16 cellular contexts compared by ENCODE assay signal in genomic region chr4:137909910-137910309, GRCh38.
DNase-seq lines count a peak whose midpoint lies in the region; ATAC-seq and TF ChIP-seq lines count a peak whose summit lies in the region.
"Had no signal": no experiment of that assay in that cellular context is flagged by ENCODE, and none has a peak within 500 bp of the region (broad histone marks: within the 10 kb centered on the region; RNA-seq: fewer than 3 reads in every experiment).

No MANE protein-coding gene starts in this region.

- POLR2A ChIA-PET in HEK293T (lab: Yijun Ruan, JAX) = interaction anchor here (0.8 kb wide), 1 partner anchor 13 kb away, joined by 4 read pairs; no protein-coding TSS in a partner anchor

- H3K4me1 ChIP-seq in ascending aorta = no peaks in the 10 kb centered on the region
- H3K4me1 ChIP-seq: heart left ventricle had no signal

- CTCF ChIA-PET in HEK293T (lab: Yijun Ruan, JAX) = no interaction called here

- no peak overlapping the region for H3K4me3 ChIP-seq in ascending aorta
- H3K4me3 ChIP-seq: heart left ventricle had no signal

- H3K4me3 Mint-ChIP-seq in activated T-helper 1 cell treated with anti-CD3 and anti-CD28 coated beads, Interleukin-12 subunit alpha, Interleukin-12 subunit beta, Interleukin-2, Interleukin-4 antibody, amounts not matched to agents 30 ng/mL and 10 ng/mL and 1 ng/mL, durations not matched to agents 14 hours and 24 hours and 36 hours = no peak overlapping the region
- H3K4me3 Mint-ChIP-seq: CD4-positive, alpha-beta memory T cell had no signal

- H3K36me3 Mint-ChIP-seq in activated T-helper 1 cell treated with anti-CD3 and anti-CD28 coated beads, Interleukin-12 subunit alpha, Interleukin-12 subunit beta, Interleukin-2, Interleukin-4 antibody, amounts not matched to agents 30 ng/mL and 10 ng/mL and 1 ng/mL, durations not matched to agents 14 hours and 24 hours and 36 hours (ENCODE audit: low read depth) = no peaks in the 10 kb centered on the region
- H3K36me3 Mint-ChIP-seq: CD4-positive, alpha-beta memory T cell had no signal

- peak; percentile 76 for DNase-seq in COR-L47 (lab: John Stamatoyannopoulos, UW)
- peak; percentile 48 for DNase-seq in HEK293T (ENCODE audit: extremely low spot score)
- DNase-seq in SHP77 treated with DMSO at 0.1 percent for 48 hours (lab: John Stamatoyannopoulos, UW) = peak; percentile 9
- peak; percentile 10 for DNase-seq in iPS-NIHi7 (ENCODE audit: extremely low spot score)
- no peak for DNase-seq in activated T-helper 1 cell treated with anti-CD3 and anti-CD28 coated beads, Interleukin-12 subunit alpha, Interleukin-12 subunit beta, Interleukin-2, Interleukin-4 antibody, amounts not matched to agents 30 ng/mL and 10 ng/mL and 1 ng/mL, durations not matched to agents 14 hours and 24 hours and 36 hours (ENCODE audit: low spot score)
- DNase-seq in ascending aorta (ENCODE audit: low spot score in 2 of 2) = no peak
- no peak for DNase-seq in GM20000 (ENCODE audit: low spot score)
- DNase-seq: activated T-cell treated with anti-CD3 and anti-CD28 coated beads, Interleukin-2, amount 50 U/mL, for 48 hours; CD4-positive, alpha-beta memory T cell; midbrain; NCI-H2107; stimulated activated CD4-positive, alpha-beta T cell treated with anti-CD3 and anti-CD28 coated beads, Interleukin-2, amount 100 ng/mL, for 48 hours; stimulated activated naive CD8-positive, alpha-beta T cell treated with anti-CD3 and anti-CD28 coated beads, Interleukin-15, Interleukin-2, amounts not matched to agents 100 U/mL and 50 U/mL, for 24 hours had no signal

- TF ChIP-seq CTCF in ascending aorta (IDR thresholded peaks at IDR 0.05) (no peak), GM20000 (IDR thresholded peaks at IDR 0.05; ENCODE audit: extremely low read depth, missing control alignments) (no peak)

- H3K27me3 ChIP-seq in ascending aorta = no peaks in the 10 kb centered on the region
- H3K27me3 ChIP-seq: heart left ventricle had no signal

- H3K27ac ChIP-seq in ascending aorta = no peak overlapping the region
- H3K27ac ChIP-seq: heart left ventricle, RWPE1 had no signal

- intact Hi-C loops in activated T-helper 1 cell treated with anti-CD3 and anti-CD28 coated beads, Interleukin-12 subunit alpha, Interleukin-12 subunit beta, Interleukin-2, Interleukin-4 antibody, amounts not matched to agents 30 ng/mL and 10 ng/mL and 1 ng/mL, durations not matched to agents 14 hours and 24 hours and 36 hours (cut with micrococcal nuclease) = no loop called here
- intact Hi-C loops in ascending aorta (cut with DNase I) = no loop called here

- no peaks in the 10 kb centered on the region for H3K36me3 ChIP-seq in ascending aorta
- H3K36me3 ChIP-seq: heart left ventricle had no signal

- H3K9me3 ChIP-seq in ascending aorta = no peaks in the 10 kb centered on the region

- no peaks in the 10 kb centered on the region for H3K27me3 Mint-ChIP-seq in activated T-helper 1 cell treated with anti-CD3 and anti-CD28 coated beads, Interleukin-12 subunit alpha, Interleukin-12 subunit beta, Interleukin-2, Interleukin-4 antibody, amounts not matched to agents 30 ng/mL and 10 ng/mL and 1 ng/mL, durations not matched to agents 14 hours and 24 hours and 36 hours (ENCODE audit: insufficient read depth)
- H3K27me3 Mint-ChIP-seq: CD4-positive, alpha-beta memory T cell had no signal

- H3K4me1 Mint-ChIP-seq in activated T-helper 1 cell treated with anti-CD3 and anti-CD28 coated beads, Interleukin-12 subunit alpha, Interleukin-12 subunit beta, Interleukin-2, Interleukin-4 antibody, amounts not matched to agents 30 ng/mL and 10 ng/mL and 1 ng/mL, durations not matched to agents 14 hours and 24 hours and 36 hours (ENCODE audit: low read depth) = no peaks in the 10 kb centered on the region
- H3K4me1 Mint-ChIP-seq: CD4-positive, alpha-beta memory T cell had no signal

- H3K27ac Mint-ChIP-seq in activated T-helper 1 cell treated with anti-CD3 and anti-CD28 coated beads, Interleukin-12 subunit alpha, Interleukin-12 subunit beta, Interleukin-2, Interleukin-4 antibody, amounts not matched to agents 30 ng/mL and 10 ng/mL and 1 ng/mL, durations not matched to agents 14 hours and 24 hours and 36 hours = no peak overlapping the region
- H3K27ac Mint-ChIP-seq: CD4-positive, alpha-beta memory T cell had no signal

- no peak for ATAC-seq in GM19463 (IDR thresholded peaks at IDR 0.05; ENCODE audit: unreplicated experiment)
- ATAC-seq: heart left ventricle; stimulated activated naive CD8-positive, alpha-beta T cell treated with anti-CD3 and anti-CD28 coated beads, Interleukin-15, Interleukin-2, amounts not matched to agents 100 U/mL and 50 U/mL, for 24 hours had no signal

- H3K9me3 Mint-ChIP-seq in activated T-helper 1 cell treated with anti-CD3 and anti-CD28 coated beads, Interleukin-12 subunit alpha, Interleukin-12 subunit beta, Interleukin-2, Interleukin-4 antibody, amounts not matched to agents 30 ng/mL and 10 ng/mL and 1 ng/mL, durations not matched to agents 14 hours and 24 hours and 36 hours = peaks cover 6% of the 10 kb centered on the region

TF ChIP-seq in HEK293T, 16 proteins besides CTCF, POLR2A, EP300 and RAD21:
- TF ChIP-seq LEF1 (IDR thresholded peaks at IDR 0.05; ENCODE audit: borderline replicate concordance) (no peak), CTBP1 (IDR thresholded peaks at IDR 0.05; ENCODE audit: borderline replicate concordance) (no peak), L3MBTL2 (conservative IDR thresholded peaks at IDR 0.05) (0 out of 2 replicates have a peak, but pooled peaks have one; percentile 12)

Comparison
In these comparisons a context has a peak if more than half of its experiments do, and no peak if none do; other contexts are left out.
1. DNase-seq: peak in COR-L47 (single experiment), HEK293T (single experiment), SHP77 treated with DMSO at 0.1 percent for 48 hours (single experiment) and iPS-NIHi7 (single experiment); none in activated T-helper 1 cell treated with anti-CD3 and anti-CD28 coated beads, Interleukin-12 subunit alpha, Interleukin-12 subunit beta, Interleukin-2, Interleukin-4 antibody, amounts not matched to agents 30 ng/mL and 10 ng/mL and 1 ng/mL, durations not matched to agents 14 hours and 24 hours and 36 hours (single experiment), ascending aorta (0 of 2) and GM20000 (single experiment).